ENCODE assay signal across 12 cellular contexts in the genomic region with DNA sequence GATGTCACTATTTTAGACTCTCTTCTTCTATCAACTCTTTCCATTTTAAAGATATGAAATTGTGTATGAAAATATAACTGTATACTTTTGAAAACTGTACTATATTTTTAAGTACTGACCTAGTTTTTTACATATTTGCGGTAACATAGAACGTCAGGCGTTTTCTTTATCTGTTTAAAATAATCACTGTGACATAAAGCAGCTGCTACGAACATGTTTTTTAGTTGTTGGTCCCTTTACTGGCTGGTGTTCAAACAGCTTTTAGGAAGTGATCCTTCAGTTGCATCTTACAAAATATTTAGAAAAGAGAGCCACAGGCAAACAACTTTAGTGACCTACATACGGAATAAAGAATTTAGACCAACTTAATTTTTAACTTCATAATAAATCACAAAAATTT.
DNase-seq lines count a peak whose midpoint lies in the region; TF ChIP-seq lines count a peak whose summit lies in the region.
"Had no signal": no experiment of that assay in that cellular context is flagged by ENCODE, and none has a peak within 500 bp of the region (broad histone marks: within the 10 kb centered on the region; RNA-seq: fewer than 3 reads in every experiment).

No MANE protein-coding gene starts in this region.

- in situ Hi-C loops in mammary epithelial cell (cut with MboI; ENCODE audit: low sequenced_read_pairs in 2 of 2), result no loop called here

- H3K9me3 ChIP-seq in Karpas-422 (ENCODE audit: low read length), result no peaks in the 10 kb centered on the region
- H3K9me3 ChIP-seq in mammary epithelial cell (replicated peaks; ENCODE audit: insufficient read depth, low read length), result no peaks in the 10 kb centered on the region
- H3K9me3 ChIP-seq in stomach, result no peaks in the 10 kb centered on the region
- H3K9me3 ChIP-seq: BE2C had no signal

- no peaks in the 10 kb centered on the region for H3K9me2 ChIP-seq in Karpas-422 (replicated peaks; ENCODE audit: insufficient read depth, low read length)

- no peaks in the 10 kb centered on the region for H3K27me3 ChIP-seq in Karpas-422 (ENCODE audit: low read length)
- no peaks in the 10 kb centered on the region for H3K27me3 ChIP-seq in mammary epithelial cell (ENCODE audit: insufficient read depth, low read length)
- no peaks in the 10 kb centered on the region for H3K27me3 ChIP-seq in stomach
- H3K27me3 ChIP-seq: BE2C had no signal

- no peak for TF ChIP-seq EP300 in stomach (IDR thresholded peaks at IDR 0.05)

- no TSS peak for BruUV-seq in mammary epithelial cell (replicated peaks; lab: Mats Ljungman, UMichigan)

- peak overlapping the region; percentile 97 for H3K27ac ChIP-seq in Karpas-422 (ENCODE audit: low read length)
- peak overlapping the region; percentile 16 for H3K27ac ChIP-seq in mammary epithelial cell (ENCODE audit: insufficient read depth, low read depth, low read length)
- peak overlapping the region in 4 of 5 donors; percentile 43 to 83 (median 69) for H3K27ac ChIP-seq in stomach
- H3K27ac ChIP-seq: PC-9 had no signal

- H3K9ac ChIP-seq in Karpas-422 (ENCODE audit: low read length) (peak overlapping the region; percentile 72), mammary epithelial cell (ENCODE audit: insufficient read depth, low read length) (no peak overlapping the region)

- H3K4me1 ChIP-seq in Karpas-422 (ENCODE audit: low read length) (peaks cover 97% of the 10 kb centered on the region), mammary epithelial cell (ENCODE audit: insufficient read depth, low read length) (no peaks in the 10 kb centered on the region), stomach (peaks cover 12 to 96% (median 66%) of the 10 kb centered on the region in 4 donors)

- peaks cover 40% of the 10 kb centered on the region for H3K36me3 ChIP-seq in Karpas-422 (ENCODE audit: insufficient read depth, low read length)
- H3K36me3 ChIP-seq in mammary epithelial cell (ENCODE audit: insufficient read depth, low read length), result peaks cover 10% of the 10 kb centered on the region
- peaks cover 0 to 44% (median 15%) of the 10 kb centered on the region in 4 donors for H3K36me3 ChIP-seq in stomach

- H3K4me3 ChIP-seq in Karpas-422 (ENCODE audit: low read length) (peak overlapping the region; percentile 60), mammary epithelial cell (replicated peaks in 1 of 3; ENCODE audit: insufficient read depth in 1 of 3, low read depth in 2 of 3, low read length in 3 of 3) (no peak overlapping the region), stomach (no peak overlapping the region)
- H3K4me3 ChIP-seq: PC-9 had no signal

- peak overlapping the region; percentile 82 for H3K4me2 ChIP-seq in Karpas-422 (ENCODE audit: low read depth, low read length, poor library complexity, severe bottlenecking)
- peak overlapping the region; percentile 49 for H3K4me2 ChIP-seq in mammary epithelial cell (ENCODE audit: insufficient read depth, low read depth, low read length)
- H3K4me2 ChIP-seq: PC-9 had no signal

- intact Hi-C loops in mammary epithelial cell (cut with micrococcal nuclease), result no loop called here
- intact Hi-C loops in stomach (cut with DNase I; ENCODE audit: low total_unique reads), result no loop called here

- CTCF ChIA-PET in mammary epithelial cell (lab: Charles Lee; ENCODE audit: low non-redundant PET), result no interaction called here

- no peak for TF ChIP-seq CTCF in mammary epithelial cell (conservative IDR thresholded peaks at IDR 0.05 in 1 of 2, IDR thresholded peaks at IDR 0.05 in 1 of 2; ENCODE audit: extremely low read depth in 1 of 2, insufficient read depth in 1 of 2, low read depth in 1 of 2, low read length in 2 of 2)
- no peak for TF ChIP-seq CTCF in stomach (IDR thresholded peaks at IDR 0.05)

- dilution Hi-C loops in mammary epithelial cell (cut with HindIII; ENCODE audit: low sequenced_read_pairs), result no loop called here

- H3K79me2 ChIP-seq in Karpas-422 (ENCODE audit: low read length), result peaks cover 64% of the 10 kb centered on the region
- no peaks in the 10 kb centered on the region for H3K79me2 ChIP-seq in mammary epithelial cell (ENCODE audit: insufficient read depth, low read length)

- H4K20me1 ChIP-seq in Karpas-422 (ENCODE audit: insufficient read depth, low read depth, low read length) (no peaks in the 10 kb centered on the region), mammary epithelial cell (ENCODE audit: insufficient read depth, low read length) (no peaks in the 10 kb centered on the region)

- WGBS in mammary epithelial cell (ENCODE audit: low coverage, missing lambda C conversion rate), result 4% methylated on average over 5 of the region's 5 CpGs
- 51 to 65% (median 54%) methylated on average over 5 of the region's 5 CpGs for WGBS in stomach, 5 donors

- TF ChIP-seq POLR2A in stomach (IDR thresholded peaks at IDR 0.05), result no peak

- H2AFZ ChIP-seq in Karpas-422 (ENCODE audit: low read length) (no peak overlapping the region), mammary epithelial cell (ENCODE audit: low read depth, low read length) (no peak overlapping the region)
- H2AFZ ChIP-seq: PC-9 had no signal

- peak; percentile 84 for DNase-seq in Karpas-422
- DNase-seq in mammary epithelial cell, result no peak
- DNase-seq in iris pigment epithelial cell (ENCODE audit: low read depth), result peak; percentile 92
- DNase-seq in stomach, result no peak
- DNase-seq in GM03348 (ENCODE audit: low spot score), result no peak
- DNase-seq in activated CD4-positive, alpha-beta T cell treated with anti-CD3 and anti-CD28 coated beads, Interleukin-2, amount 50 U/mL, for 1 hour, result no peak
- DNase-seq in foreskin melanocyte, result no peak
- no peak for DNase-seq in CD1c-positive myeloid dendritic cell (ENCODE audit: extremely low spot score)
- DNase-seq: activated naive CD8-positive, alpha-beta T cell treated with anti-CD3 and anti-CD28 coated beads for 36 hours; BE2C; PC-9; stimulated activated CD4-positive, alpha-beta T cell treated with anti-CD3 and anti-CD28 coated beads, Interleukin-12 subunit alpha, Interleukin-12 subunit beta, amount 100 ng/mL, for 4 hours had no signal

Comparison
In these comparisons a context has a peak if more than half of its experiments do, and no peak if none do; other contexts are left out.
1. DNase-seq: peak in Karpas-422 (single experiment) and iris pigment epithelial cell (single experiment); none in mammary epithelial cell (single experiment), stomach (single experiment), GM03348 (single experiment), activated CD4-positive, alpha-beta T cell treated with anti-CD3 and anti-CD28 coated beads, Interleukin-2, amount 50 U/mL, for 1 hour (single experiment), foreskin melanocyte (single experiment) and CD1c-positive myeloid dendritic cell (single experiment).
2. H3K27ac ChIP-seq: peak in every context shown above with its lines; median percentile 97 in Karpas-422; 69 in stomach; 16 in mammary epithelial cell.